13 cellular contexts compared by ENCODE assay signal in genomic region chr5:172565931-172566665, GRCh38.
A peak's percentile ranks its signal among the peaks of the same experiment; 100 is the strongest.
DNase-seq lines count a peak whose midpoint lies in the region; ATAC-seq, FAIRE-seq and TF ChIP-seq lines count a peak whose summit lies in the region.
"Had no signal": no experiment of that assay in that cellular context is flagged by ENCODE, and none has a peak within 500 bp of the region (broad histone marks: within the 10 kb centered on the region; RNA-seq: fewer than 3 reads in every experiment).

No MANE protein-coding gene starts in this region.

- no peak for FAIRE-seq in HepG2 (lab: Jason Lieb, UNC)
- FAIRE-seq in K562 (lab: Jason Lieb, UNC), result no peak
- FAIRE-seq: GM12891 had no signal

- H3K4me1 ChIP-seq in HepG2 (ENCODE audit: insufficient read depth, low read length) (peaks cover 15% of the 10 kb centered on the region), right lobe of liver (peaks cover 0 to 9% (median 0%) of the 10 kb centered on the region in 4 donors), K562 (replicated peaks in 1 of 2; ENCODE audit: control insufficient read depth in 2 of 2, insufficient read depth in 2 of 2, low read length in 2 of 2) (no peaks in the 10 kb centered on the region), neuronal stem cell (ENCODE audit: control insufficient read depth in 2 of 2, insufficient read depth in 1 of 2, low read depth in 1 of 2, low read length in 2 of 2) (peaks cover 15 to 23% of the 10 kb centered on the region in 2 donors)

- TF ChIP-seq EP300 in HepG2 (IDR thresholded peaks at IDR 0.05; ENCODE audit: low read depth in 2 of 2, low read length in 2 of 2) (no peak), HepG2 (CRISPR knock-in tag; IDR thresholded peaks at IDR 0.05; ENCODE audit: borderline replicate concordance) (no peak), K562 (IDR thresholded peaks at IDR 0.05; ENCODE audit: low read length) (no peak)

- in situ Hi-C loops in HepG2 (cut with HindIII; ENCODE audit: extremely low pct_ligation_motif_present, low pct_unique_long_range_greater_than_20kb) (no loop called here), K562 (cut with MboI) (no loop called here)

- peak overlapping the region; percentile 57 for H3K18ac ChIP-seq in neuronal stem cell (ENCODE audit: low read length)

- H2BK12ac ChIP-seq in neuronal stem cell (ENCODE audit: low read length), result no peak overlapping the region

- no peaks in the 10 kb centered on the region for H3K36me3 ChIP-seq in HepG2 (replicated peaks in 1 of 2; ENCODE audit: control insufficient read depth in 1 of 2, insufficient read depth in 2 of 2, low read length in 2 of 2)
- H3K36me3 ChIP-seq in right lobe of liver, result no peaks in the 10 kb centered on the region
- no peaks in the 10 kb centered on the region for H3K36me3 ChIP-seq in K562 (ENCODE audit: control insufficient read depth, insufficient read depth, low read length)
- no peaks in the 10 kb centered on the region for H3K36me3 ChIP-seq in neuronal stem cell (replicated peaks in 1 of 2; ENCODE audit: control insufficient read depth in 2 of 2, insufficient read depth in 2 of 2, low read length in 2 of 2)
- H3K36me3 ChIP-seq: BLaER1 treated with 17β-estradiol and CSF1 and Interleukin-3, amounts not matched to agents 10 nM and 100 nM had no signal

- H2BK15ac ChIP-seq in neuronal stem cell (ENCODE audit: low read length), result no peak overlapping the region

- H2AFZ ChIP-seq in HepG2 (ENCODE audit: low read length) (no peak overlapping the region), K562 (ENCODE audit: low read depth, low read length) (no peak overlapping the region), neuronal stem cell (ENCODE audit: low read length) (no peak overlapping the region)
- H2AFZ ChIP-seq: GM23338 had no signal

- no peak overlapping the region for H4K8ac ChIP-seq in neuronal stem cell (ENCODE audit: low read depth, low read length)

- H3K4me3 ChIP-seq in HepG2 (replicated peaks in 1 of 3; ENCODE audit: insufficient read depth in 1 of 3, low read depth in 2 of 3, low read length in 3 of 3), result no peak overlapping the region
- no peak overlapping the region for H3K4me3 ChIP-seq in right lobe of liver
- no peak overlapping the region for H3K4me3 ChIP-seq in K562
- H3K4me3 ChIP-seq in neuronal stem cell (ENCODE audit: low read length in 2 of 2), result peak overlapping the region in 1 of 2 donors; percentile 47
- H3K4me3 ChIP-seq: BLaER1 treated with 17β-estradiol and CSF1 and Interleukin-3, amounts not matched to agents 10 nM and 100 nM; GM23338 had no signal

- no peaks in the 10 kb centered on the region for H4K20me1 ChIP-seq in HepG2 (ENCODE audit: insufficient read depth, low read length)
- 0 out of 2 replicates have a peak, but pooled peaks cover 9% of the 10 kb centered on the region for H4K20me1 ChIP-seq in K562 (replicated peaks; ENCODE audit: control insufficient read depth, insufficient read depth, low read length)
- H4K20me1 ChIP-seq: BLaER1 treated with 17β-estradiol and CSF1 and Interleukin-3, amounts not matched to agents 10 nM and 100 nM had no signal

- CTCF ChIA-PET in HepG2 (lab: Yijun Ruan, JAX; ENCODE audit: low intra/inter-chr PET ratio, low total read pairs) (no interaction called here), K562 (lab: Yijun Ruan, JAX; ENCODE audit: low intra/inter-chr PET ratio) (no interaction called here)

- no peak overlapping the region for H3K4me3 Mint-ChIP-seq in mesothelial cell of epicardium
- H3K4me3 Mint-ChIP-seq in effector memory CD8-positive, alpha-beta T cell, result no peak overlapping the region
- H3K4me3 Mint-ChIP-seq: CD4-positive, CD25-positive, alpha-beta regulatory T cell; GM23338; H9; IgD-negative memory B cell had no signal

- H3K9me1 ChIP-seq in K562 (ENCODE audit: control insufficient read depth, insufficient read depth, low read length), result no peaks in the 10 kb centered on the region

- H3K27ac ChIP-seq in HepG2 (ENCODE audit: extremely low read length, insufficient read depth, low read length) (no peak overlapping the region), right lobe of liver (no peak overlapping the region), K562 (ENCODE audit: extremely low read depth, low read depth, low read length) (no peak overlapping the region), neuronal stem cell (replicated peaks; ENCODE audit: low read length) (no peak overlapping the region)
- H3K27ac ChIP-seq: BLaER1 treated with 17β-estradiol and CSF1 and Interleukin-3, amounts not matched to agents 10 nM and 100 nM had no signal

- H3K27me3 Mint-ChIP-seq in mesothelial cell of epicardium (ENCODE audit: low read depth), result peaks cover 4% of the 10 kb centered on the region
- H3K27me3 Mint-ChIP-seq in effector memory CD8-positive, alpha-beta T cell, result peaks cover 26 to 91% of the 10 kb centered on the region in 2 donors

- H3K4me2 ChIP-seq in HepG2 (ENCODE audit: low read depth, low read length) (no peak overlapping the region), K562 (ENCODE audit: insufficient read depth, low read length) (no peak overlapping the region), neuronal stem cell (ENCODE audit: insufficient read depth, low read length, poor library complexity, severe bottlenecking) (no peak overlapping the region)
- H3K4me2 ChIP-seq: BLaER1 treated with 17β-estradiol and CSF1 and Interleukin-3, amounts not matched to agents 10 nM and 100 nM; GM23338 had no signal

- H3K79me2 ChIP-seq in HepG2 (ENCODE audit: insufficient read depth, low read length) (no peaks in the 10 kb centered on the region), K562 (ENCODE audit: control insufficient read depth, insufficient read depth, low read length) (no peaks in the 10 kb centered on the region)

- H4K91ac ChIP-seq in neuronal stem cell (ENCODE audit: low read depth, low read length, poor library complexity), result no peak overlapping the region

- H3K23ac ChIP-seq in neuronal stem cell (ENCODE audit: low read depth, low read length, poor library complexity), result no peak overlapping the region

- H3K79me1 ChIP-seq in neuronal stem cell (ENCODE audit: low read depth, low read length), result no peaks in the 10 kb centered on the region

- peak overlapping the region; percentile 42 for H2AK5ac ChIP-seq in neuronal stem cell (ENCODE audit: low read depth, low read length)

- TF ChIP-seq RAD21 in HepG2 (CRISPR knock-in tag; IDR thresholded peaks at IDR 0.05), result no peak
- TF ChIP-seq RAD21 in K562 (CRISPR knock-in tag; conservative IDR thresholded peaks at IDR 0.05 in 1 of 2, IDR thresholded peaks at IDR 0.05 in 1 of 2), result no peak

- no peak overlapping the region for H3K4ac ChIP-seq in neuronal stem cell (ENCODE audit: low read length)

- POLR2A ChIA-PET in HepG2 (lab: Yijun Ruan, JAX), result no interaction called here
- POLR2A ChIA-PET in K562 (lab: Yijun Ruan, JAX), result interaction anchor here (0.6 kb wide), 1 partner anchor 129 kb away, joined by 3 read pairs; no protein-coding TSS in a partner anchor

- no peak for ATAC-seq in HepG2
- ATAC-seq in right lobe of liver, result no peak
- ATAC-seq in K562, result no peak
- no peak for ATAC-seq in effector memory CD8-positive, alpha-beta T cell (replicated peaks)
- ATAC-seq: GM23338 had no signal

- no peak overlapping the region for H3K27ac Mint-ChIP-seq in mesothelial cell of epicardium
- no peak overlapping the region for H3K27ac Mint-ChIP-seq in effector memory CD8-positive, alpha-beta T cell
- H3K27ac Mint-ChIP-seq: CD4-positive, CD25-positive, alpha-beta regulatory T cell; GM23338; H9; IgD-negative memory B cell had no signal

- no peak overlapping the region for H2BK120ac ChIP-seq in neuronal stem cell (ENCODE audit: low read depth, low read length)

- BruUV-seq in HepG2 (replicated peaks; lab: Mats Ljungman, UMichigan) (no TSS peak), K562 (replicated peaks; lab: Mats Ljungman, UMichigan) (no TSS peak)

- intact Hi-C loops in HepG2 (cut with micrococcal nuclease; ENCODE audit: unreplicated experiment) (no loop called here), right lobe of liver (cut with DNase I) (no loop called here), K562 (cut with micrococcal nuclease) (no loop called here)

- DNase-seq in HepG2 (ENCODE audit: low spot score) (no peak), right lobe of liver (no peak), K562 (ENCODE audit: extremely low read depth in 1 of 4, low spot score in 3 of 4) (no peak), neuronal stem cell (ENCODE audit: low spot score) (no peak), AML-193 (lab: John Stamatoyannopoulos, UW) (no peak), mesothelial cell of epicardium (ENCODE audit: low spot score in 2 of 2, unreplicated experiment in 2 of 2) (no peak)
- DNase-seq in effector memory CD8-positive, alpha-beta T cell, result no peak
- DNase-seq: CD4-positive, CD25-positive, alpha-beta regulatory T cell; H9 had no signal

- TF ChIP-seq CTCF in HepG2 (CRISPR knock-in tag; IDR thresholded peaks at IDR 0.05), result no peak
- TF ChIP-seq CTCF in right lobe of liver (IDR thresholded peaks at IDR 0.05), result no peak
- TF ChIP-seq CTCF in K562 (IDR thresholded peaks at IDR 0.05 in 2 of 3, conservative IDR thresholded peaks at IDR 0.05 in 1 of 3; ENCODE audit: insufficient read depth in 2 of 3, low read depth in 1 of 3, low read length in 3 of 3), result no peak
- TF ChIP-seq CTCF in mesothelial cell of epicardium (IDR thresholded peaks at IDR 0.05; ENCODE audit: unreplicated experiment), result no peak

- H3K27me3 ChIP-seq in HepG2 (ENCODE audit: control insufficient read depth in 1 of 2, insufficient read depth in 2 of 2, low read length in 2 of 2) (peaks cover 17 to 45% of the 10 kb centered on the region in 2 experiments), right lobe of liver (no peaks in the 10 kb centered on the region), K562 (ENCODE audit: control insufficient read depth in 2 of 2, insufficient read depth in 2 of 2, low read length in 2 of 2) (peaks cover 9 to 63% of the 10 kb centered on the region in 2 experiments; a peak in 3 of 5 replicates), neuronal stem cell (ENCODE audit: control insufficient read depth in 3 of 3, insufficient read depth in 3 of 3, low read depth in 1 of 3, low read length in 3 of 3) (peaks cover 0 to 49% (median 0%) of the 10 kb centered on the region in 3 experiments)
- H3K27me3 ChIP-seq: BLaER1 treated with 17β-estradiol and CSF1 and Interleukin-3, amounts not matched to agents 10 nM and 100 nM had no signal

- TF ChIP-seq POLR2A in HepG2 (IDR thresholded peaks at IDR 0.05; ENCODE audit: insufficient read depth in 1 of 2, low read depth in 2 of 2, low read length in 2 of 2) (no peak), right lobe of liver (IDR thresholded peaks at IDR 0.05) (no peak), K562 (conservative IDR thresholded peaks at IDR 0.05) (no peak)

- no peaks in the 10 kb centered on the region for H3K36me3 Mint-ChIP-seq in mesothelial cell of epicardium
- no peaks in the 10 kb centered on the region for H3K36me3 Mint-ChIP-seq in effector memory CD8-positive, alpha-beta T cell (ENCODE audit: insufficient read depth)
- H3K36me3 Mint-ChIP-seq: CD4-positive, CD25-positive, alpha-beta regulatory T cell had no signal

- H3K9ac ChIP-seq in HepG2 (ENCODE audit: insufficient read depth, low read depth, low read length) (no peak overlapping the region), K562 (ENCODE audit: insufficient read depth in 1 of 2, low read depth in 2 of 2, low read length in 2 of 2) (no peak overlapping the region), neuronal stem cell (ENCODE audit: low read depth, low read length, poor library complexity) (no peak overlapping the region)
- H3K9ac ChIP-seq: BLaER1 treated with 17β-estradiol and CSF1 and Interleukin-3, amounts not matched to agents 10 nM and 100 nM had no signal

- no peak overlapping the region for H3K14ac ChIP-seq in neuronal stem cell (ENCODE audit: low read length)

- H3K4me1 Mint-ChIP-seq in mesothelial cell of epicardium, result peaks cover 12% of the 10 kb centered on the region
- H3K4me1 Mint-ChIP-seq in effector memory CD8-positive, alpha-beta T cell (ENCODE audit: low read depth in 2 of 2), result peaks cover 0 to 3% of the 10 kb centered on the region in 2 donors
- H3K4me1 Mint-ChIP-seq: CD4-positive, CD25-positive, alpha-beta regulatory T cell; IgD-negative memory B cell had no signal

- 15% methylated on average over 3 of the region's 8 CpGs for WGBS in HepG2 (ENCODE audit: low lambda C conversion rate)
- 70% methylated on average over 3 of the region's 8 CpGs for whole genome bisulfite sequencing in right lobe of liver (ENCODE audit: insufficient coverage, low coverage, low lambda C conversion rate, missing lambda C conversion rate)
- WGBS in K562 (ENCODE audit: insufficient coverage, low coverage, missing lambda C conversion rate), result 0% methylated on average over 8 of the region's 8 CpGs
- WGBS in neuronal stem cell (ENCODE audit: extremely low coverage in 2 of 2, insufficient read length in 2 of 2, insufficient replicate concordance in 1 of 2), 2 donors, result no CpG with 5 or more reads among the region's 8 CpGs

- no peaks in the 10 kb centered on the region for H3K9me3 Mint-ChIP-seq in mesothelial cell of epicardium
- H3K9me3 Mint-ChIP-seq in effector memory CD8-positive, alpha-beta T cell, result no peaks in the 10 kb centered on the region
- H3K9me3 Mint-ChIP-seq: GM23338, H9, IgD-negative memory B cell had no signal

- H3K9me3 ChIP-seq in HepG2 (ENCODE audit: low read length), result no peaks in the 10 kb centered on the region
- H3K9me3 ChIP-seq in right lobe of liver, result no peaks in the 10 kb centered on the region
- no peaks in the 10 kb centered on the region for H3K9me3 ChIP-seq in K562 (replicated peaks; ENCODE audit: control insufficient read depth, insufficient read depth, low read depth, low read length)
- no peaks in the 10 kb centered on the region for H3K9me3 ChIP-seq in neuronal stem cell (replicated peaks in 1 of 2; ENCODE audit: control insufficient read depth in 2 of 2, insufficient read depth in 1 of 2, low read depth in 1 of 2, low read length in 2 of 2)
- H3K9me3 ChIP-seq: BLaER1 treated with 17β-estradiol and CSF1 and Interleukin-3, amounts not matched to agents 10 nM and 100 nM had no signal

- H2BK5ac ChIP-seq in neuronal stem cell (ENCODE audit: low read length), result no peak overlapping the region

Comparison
In these comparisons a context has a peak if more than half of its experiments do, and no peak if none do; other contexts are left out.
1. Of the 241 proteins assayed by ChIP-seq in both HepG2 and K562: peak only in HepG2: none; only in K562: ZFP36; in both: none; in neither: 240.